ENCODE assay signal across 24 cellular contexts in genomic region chr5:113538313-113538712, GRCh38. TPM values are rescaled to one million over a fixed set of nuclear protein-coding genes. Genes with fewer than 3 reads are reported as not detected.
A peak's percentile ranks its signal among the peaks of the same experiment; 100 is the strongest.
DNase-seq lines count a peak whose midpoint lies in the region; ATAC-seq, FAIRE-seq and TF ChIP-seq lines count a peak whose summit lies in the region.
"Had no signal": no experiment of that assay in that cellular context is flagged by ENCODE, and none has a peak within 500 bp of the region (broad histone marks: within the 10 kb centered on the region; RNA-seq: fewer than 3 reads in every experiment).

No MANE protein-coding gene starts in this region.

- H3K9me3 ChIP-seq in K562 (replicated peaks; ENCODE audit: control insufficient read depth, insufficient read depth, low read depth, low read length), result no peaks in the 10 kb centered on the region
- H3K9me3 ChIP-seq in smooth muscle cell (replicated peaks; ENCODE audit: low read depth), result no peaks in the 10 kb centered on the region
- H3K9me3 ChIP-seq: A549 had no signal

- no peaks in the 10 kb centered on the region for H3K4me1 ChIP-seq in K562 (replicated peaks in 1 of 2; ENCODE audit: control insufficient read depth in 2 of 2, insufficient read depth in 2 of 2, low read length in 2 of 2)
- no peaks in the 10 kb centered on the region for H3K4me1 ChIP-seq in smooth muscle cell (ENCODE audit: low read depth)
- H3K4me1 ChIP-seq: A549; BLaER1 treated with 17β-estradiol and CSF1 and Interleukin-3, amounts not matched to agents 10 nM and 100 nM had no signal

- H3K9me3 Mint-ChIP-seq in activated CD4-positive, alpha-beta T cell treated with anti-CD3 and anti-CD28 coated beads for 36 hours (ENCODE audit: low read depth), result no peaks in the 10 kb centered on the region
- no peaks in the 10 kb centered on the region for H3K9me3 Mint-ChIP-seq in nephron progenitor cell
- H3K9me3 Mint-ChIP-seq: CD4-positive, alpha-beta T cell; CD8-positive, alpha-beta memory T cell had no signal

- intact Hi-C loops in activated CD4-positive, alpha-beta T cell treated with anti-CD3 and anti-CD28 coated beads for 36 hours (cut with DNase I, micrococcal nuclease), result no loop called here
- intact Hi-C loops in K562 (cut with micrococcal nuclease), result no loop called here

- no peak overlapping the region for H3K4me3 Mint-ChIP-seq in activated CD4-positive, alpha-beta T cell treated with anti-CD3 and anti-CD28 coated beads for 36 hours
- no peak overlapping the region for H3K4me3 Mint-ChIP-seq in nephron progenitor cell
- H3K4me3 Mint-ChIP-seq: B cell; CD4-positive, alpha-beta T cell; CD8-positive, alpha-beta memory T cell had no signal

- no peak overlapping the region for H3K4me3 ChIP-seq in K562
- no peak overlapping the region for H3K4me3 ChIP-seq in smooth muscle cell
- H3K4me3 ChIP-seq: A549; BLaER1 treated with 17β-estradiol and CSF1 and Interleukin-3, amounts not matched to agents 10 nM and 100 nM; GM12878 had no signal

- H3K36me3 ChIP-seq in K562 (ENCODE audit: control insufficient read depth, insufficient read depth, low read length) (peaks cover 61% of the 10 kb centered on the region; the same call in 2 of the 3 replicates), smooth muscle cell (ENCODE audit: low read depth) (peaks cover 12% of the 10 kb centered on the region)

- H3K4me1 Mint-ChIP-seq in activated CD4-positive, alpha-beta T cell treated with anti-CD3 and anti-CD28 coated beads for 36 hours, result no peaks in the 10 kb centered on the region
- no peaks in the 10 kb centered on the region for H3K4me1 Mint-ChIP-seq in nephron progenitor cell

- 76% methylated on average over 2 of the region's 2 CpGs for WGBS in K562 (ENCODE audit: insufficient coverage, low coverage, missing lambda C conversion rate)
- WGBS in smooth muscle cell (ENCODE audit: low lambda C conversion rate), result 97% methylated on average over 2 of the region's 2 CpGs

- H3K4me2 ChIP-seq in K562 (ENCODE audit: insufficient read depth, low read length), result no peak overlapping the region
- no peak overlapping the region for H3K4me2 ChIP-seq in smooth muscle cell
- H3K4me2 ChIP-seq: A549; BLaER1 treated with 17β-estradiol and CSF1 and Interleukin-3, amounts not matched to agents 10 nM and 100 nM had no signal

- POLR2A ChIA-PET in activated CD4-positive, alpha-beta T cell treated with anti-CD3 and anti-CD28 coated beads for 36 hours (lab: Charles Lee), result no interaction called here
- POLR2A ChIA-PET in K562 (lab: Yijun Ruan, JAX), result no interaction called here

- H4K20me1 ChIP-seq in K562 (replicated peaks; ENCODE audit: control insufficient read depth, insufficient read depth, low read length), result no peaks in the 10 kb centered on the region
- no peaks in the 10 kb centered on the region for H4K20me1 ChIP-seq in smooth muscle cell (ENCODE audit: low read depth)
- H4K20me1 ChIP-seq: BLaER1 treated with 17β-estradiol and CSF1 and Interleukin-3, amounts not matched to agents 10 nM and 100 nM had no signal

- DNase-seq in activated CD4-positive, alpha-beta T cell treated with anti-CD3 and anti-CD28 coated beads for 36 hours, result no peak
- no peak for DNase-seq in activated CD4-positive, alpha-beta T cell treated with anti-CD3 and anti-CD28 coated beads, Interleukin-2, amount 50 U/mL, for 1 hour
- DNase-seq in K562 (ENCODE audit: extremely low read depth in 1 of 4, low spot score in 3 of 4) (no peak), nephron progenitor cell (no peak), GM12892 (ENCODE audit: insufficient read length) (no peak), smooth muscle cell (lab: John Stamatoyannopoulos, UW; ENCODE audit: unreplicated experiment) (no peak)
- DNase-seq: AML-193; CD4-positive, alpha-beta T cell; CD8-positive, alpha-beta memory T cell; COR-L47; DMS 273 treated with DMSO at 0.1 percent for 48 hours; DMS153; DMS53; DMS79; DND-41; EL; GDM1 had no signal

- no peaks in the 10 kb centered on the region for H3K9me1 ChIP-seq in K562 (ENCODE audit: control insufficient read depth, insufficient read depth, low read length)

- peaks cover 39% of the 10 kb centered on the region for H3K36me3 Mint-ChIP-seq in activated CD4-positive, alpha-beta T cell treated with anti-CD3 and anti-CD28 coated beads for 36 hours (ENCODE audit: low read depth)
- peaks cover 70% of the 10 kb centered on the region for H3K36me3 Mint-ChIP-seq in nephron progenitor cell (ENCODE audit: low read depth)

- no peaks in the 10 kb centered on the region for H3F3A ChIP-seq in smooth muscle cell (ENCODE audit: low read depth)

- peak overlapping the region; percentile 43 for H3K27ac Mint-ChIP-seq in activated CD4-positive, alpha-beta T cell treated with anti-CD3 and anti-CD28 coated beads for 36 hours
- peak overlapping the region; percentile 2 for H3K27ac Mint-ChIP-seq in nephron progenitor cell
- H3K27ac Mint-ChIP-seq: B cell; CD4-positive, alpha-beta T cell had no signal

- H3K27me3 ChIP-seq in K562 (ENCODE audit: control insufficient read depth in 2 of 2, insufficient read depth in 2 of 2, low read length in 2 of 2), result no peaks in the 10 kb centered on the region
- H3K27me3 ChIP-seq in smooth muscle cell (ENCODE audit: low read depth), result no peaks in the 10 kb centered on the region
- H3K27me3 ChIP-seq: BLaER1 treated with 17β-estradiol and CSF1 and Interleukin-3, amounts not matched to agents 10 nM and 100 nM had no signal

- no peak overlapping the region for H2AFZ ChIP-seq in K562 (ENCODE audit: low read depth, low read length)
- no peak overlapping the region for H2AFZ ChIP-seq in smooth muscle cell (ENCODE audit: low read depth)

- no peaks in the 10 kb centered on the region for H3K27me3 Mint-ChIP-seq in activated CD4-positive, alpha-beta T cell treated with anti-CD3 and anti-CD28 coated beads for 36 hours
- H3K27me3 Mint-ChIP-seq in nephron progenitor cell (ENCODE audit: low read depth, poor library complexity), result no peaks in the 10 kb centered on the region
- H3K27me3 Mint-ChIP-seq: B cell; CD4-positive, alpha-beta T cell; CD8-positive, alpha-beta memory T cell had no signal

- no peak overlapping the region for H3K9ac ChIP-seq in K562 (ENCODE audit: insufficient read depth in 1 of 2, low read depth in 2 of 2, low read length in 2 of 2)
- no peak overlapping the region for H3K9ac ChIP-seq in smooth muscle cell (ENCODE audit: low read depth)
- H3K9ac ChIP-seq: BLaER1 treated with 17β-estradiol and CSF1 and Interleukin-3, amounts not matched to agents 10 nM and 100 nM had no signal

- in situ Hi-C loops in K562 (cut with MboI), result no loop called here

- H3K27ac ChIP-seq in K562 (ENCODE audit: extremely low read depth, low read depth, low read length), result no peak overlapping the region
- H3K27ac ChIP-seq in smooth muscle cell (ENCODE audit: low read depth), result no peak overlapping the region
- H3K27ac ChIP-seq: 22Rv1; A549; BLaER1 treated with 17β-estradiol and CSF1 and Interleukin-3, amounts not matched to agents 10 nM and 100 nM; C4-2B had no signal

- CTCF ChIA-PET in activated CD4-positive, alpha-beta T cell treated with anti-CD3 and anti-CD28 coated beads for 36 hours (lab: Charles Lee), result interaction anchor here (0.6 to 1.0 kb wide), 4 partner anchors 16 to 924 kb away, joined by 3 to 4 read pairs (median 3); no protein-coding TSS in a partner anchor
- CTCF ChIA-PET in K562 (lab: Yijun Ruan, JAX; ENCODE audit: low intra/inter-chr PET ratio), result no interaction called here

- no peak for TF ChIP-seq RAD21 in K562 (CRISPR knock-in tag; conservative IDR thresholded peaks at IDR 0.05 in 1 of 2, IDR thresholded peaks at IDR 0.05 in 1 of 2)

- peak; percentile 32 for FAIRE-seq in K562 (lab: Jason Lieb, UNC)
- FAIRE-seq in GM12892 (lab: Jason Lieb, UNC), result no peak
- FAIRE-seq: A549, GM12878, GM18507 had no signal

- no peak for ATAC-seq in activated CD4-positive, alpha-beta T cell treated with anti-CD3 and anti-CD28 coated beads for 36 hours
- ATAC-seq in K562, result no peak
- ATAC-seq: A549, GM12878 had no signal

- no peaks in the 10 kb centered on the region for H3K79me2 ChIP-seq in K562 (ENCODE audit: control insufficient read depth, insufficient read depth, low read length)
- no peaks in the 10 kb centered on the region for H3K79me2 ChIP-seq in smooth muscle cell (ENCODE audit: low read depth)

- TF ChIP-seq POLR2A in K562 (conservative IDR thresholded peaks at IDR 0.05) (no peak), GM12892 (IDR thresholded peaks at IDR 0.05; ENCODE audit: low read depth, low read length) (no peak)

- no TSS peak for BruUV-seq in K562 (replicated peaks; lab: Mats Ljungman, UMichigan)

- TF ChIP-seq EP300 in K562 (IDR thresholded peaks at IDR 0.05; ENCODE audit: low read length), result no peak

- no peak for TF ChIP-seq CTCF in K562 (IDR thresholded peaks at IDR 0.05 in 2 of 3, conservative IDR thresholded peaks at IDR 0.05 in 1 of 3; ENCODE audit: insufficient read depth in 2 of 3, low read depth in 1 of 3, low read length in 3 of 3)
- no peak for TF ChIP-seq CTCF in nephron progenitor cell (IDR thresholded peaks at IDR 0.05)
- no peak for TF ChIP-seq CTCF in smooth muscle cell (IDR thresholded peaks at IDR 0.05; ENCODE audit: borderline replicate concordance, insufficient read depth, poor library complexity, severe bottlenecking)

RNA-seq across cellular contexts. Expression of gene YTHDC2, which starts 24.8 kb away (rescaled TPM):
- total RNA-seq in activated CD4-positive, alpha-beta T cell treated with anti-CD3 and anti-CD28 coated beads for 36 hours, result 10 to 100 TPM; 19.0 to 28.7 TPM
- 23.4 and 114 TPM in 2 replicates for total RNA-seq in K562 (2011; cell fraction: chromatin; rRNA removed; ENCODE audit: low replicate concordance)
- 17.3 and 19.3 TPM in 2 replicates for total RNA-seq in K562 (2011; cell fraction: nucleolus; rRNA removed)
- 26.2 and 27.1 TPM in 2 replicates for total RNA-seq in K562 (2011; cell fraction: nucleoplasm; rRNA removed)
- total RNA-seq in K562 (2014; rRNA removed), result 14.5 and 18.4 TPM in 2 replicates
- total RNA-seq in K562 (2014; rRNA removed; fragmentation: Illumina TruSeq; extraction: Trizol), result 21.3 and 21.6 TPM in 2 replicates
- 17.0 and 17.9 TPM in 2 replicates for total RNA-seq in K562 (2015; rRNA removed; fragmentation: Illumina TruSeq; extraction: Trizol)
- total RNA-seq in K562 (2021), result 20.0 and 20.3 TPM in 2 replicates
- polyA plus RNA-seq in K562 (2011; rRNA removed), result 11.7 and 15.6 TPM in 2 replicates
- 2.5 and 4.2 TPM in 2 replicates for polyA plus RNA-seq in K562 (2011; cell fraction: cytosol; rRNA removed)
- polyA plus RNA-seq in K562 (2011; cell fraction: nucleus; rRNA removed), result 16.5 and 18.9 TPM in 2 replicates
- polyA plus RNA-seq in K562 (2012), result 9.9 and 10.4 TPM in 2 replicates
- polyA plus RNA-seq in K562 (2014; fragmentation: Illumina TruSeq; extraction: Trizol), result 15.2 and 15.9 TPM in 2 replicates
- polyA plus RNA-seq in K562 (2014; fragmentation: Nextera tagmentation; extraction: Ambion mirVana), result 1 to 10 TPM; 2.7 to 5.1 TPM
- polyA plus RNA-seq in K562 (2014; rRNA removed), result 14.0 and 16.0 TPM in 2 replicates
- 39.6 and 52.6 TPM in 2 replicates for polyA minus RNA-seq in K562 (2011; rRNA and poly(A)+ RNA removed)
- polyA minus RNA-seq in K562 (2011; cell fraction: cytosol; rRNA and poly(A)+ RNA removed), result 9.2 and 9.6 TPM in 2 replicates
- 43.6 and 46.3 TPM in 2 replicates for polyA minus RNA-seq in K562 (2011; cell fraction: nucleus; rRNA and poly(A)+ RNA removed)
- polyA plus RNA-seq in GM12892 (2012; ENCODE audit: missing spikeins), result 13.8 TPM
- 12.7 and 16.6 TPM in 2 replicates for total RNA-seq in smooth muscle cell
- 5.4 and 8.8 TPM in 2 replicates for polyA plus RNA-seq in smooth muscle cell

RNA-seq across cellular contexts. Expression of gene MCC, which starts 50.1 kb away (rescaled TPM):
- total RNA-seq in activated CD4-positive, alpha-beta T cell treated with anti-CD3 and anti-CD28 coated beads for 36 hours, result 1 to 10 TPM; 1.9 to 2.4 TPM
- 0.05 TPM in 1 of 2 replicates, not detected in the other for total RNA-seq in K562 (2011; cell fraction: chromatin; rRNA removed; ENCODE audit: low replicate concordance)
- total RNA-seq in K562 (2011; cell fraction: nucleolus; rRNA removed), result 0.13 TPM in 1 of 2 replicates, not detected in the other
- 0.15 TPM in 1 of 2 replicates, not detected in the other for total RNA-seq in K562 (2011; cell fraction: nucleoplasm; rRNA removed)
- total RNA-seq in K562 (2014; rRNA removed) (0.04 TPM in 1 of 2 replicates, not detected in the other), K562 (2014; rRNA removed; fragmentation: Illumina TruSeq; extraction: Trizol) (0.04 and 0.06 TPM in 2 replicates), K562 (2015; rRNA removed; fragmentation: Illumina TruSeq; extraction: Trizol) (0.04 TPM in 1 of 2 replicates, not detected in the other), K562 (2021) (0.07 and 0.18 TPM in 2 replicates), smooth muscle cell (17.7 and 19.2 TPM in 2 replicates)
- polyA plus RNA-seq in K562 (2011; rRNA removed) (0.01 and 0.06 TPM in 2 replicates), K562 (2014; fragmentation: Illumina TruSeq; extraction: Trizol) (0.03 and 0.07 TPM in 2 replicates), K562 (2014; fragmentation: Nextera tagmentation; extraction: Ambion mirVana) (under 1 TPM; 0.06 to 0.24 TPM), K562 (2014; rRNA removed) (0.04 and 0.05 TPM in 2 replicates), smooth muscle cell (5.8 and 8.4 TPM in 2 replicates)
- polyA plus RNA-seq in K562 (2011; cell fraction: cytosol; rRNA removed), result under 0.01 and 0.03 TPM in 2 replicates
- not detected in 2 replicates for polyA plus RNA-seq in K562 (2011; cell fraction: nucleus; rRNA removed)
- 0.08 and 0.11 TPM in 2 replicates for polyA plus RNA-seq in K562 (2012)
- polyA minus RNA-seq in K562 (2011; rRNA and poly(A)+ RNA removed), result 0.03 and 0.04 TPM in 2 replicates
- polyA minus RNA-seq in K562 (2011; cell fraction: cytosol; rRNA and poly(A)+ RNA removed), result not detected in 2 replicates
- 0.27 TPM in 1 of 2 replicates, not detected in the other for polyA minus RNA-seq in K562 (2011; cell fraction: nucleus; rRNA and poly(A)+ RNA removed)
- polyA plus RNA-seq in GM12892 (2012; ENCODE audit: missing spikeins), result 0.30 TPM
